20 cellular contexts compared by ENCODE assay signal in the genomic region with DNA sequence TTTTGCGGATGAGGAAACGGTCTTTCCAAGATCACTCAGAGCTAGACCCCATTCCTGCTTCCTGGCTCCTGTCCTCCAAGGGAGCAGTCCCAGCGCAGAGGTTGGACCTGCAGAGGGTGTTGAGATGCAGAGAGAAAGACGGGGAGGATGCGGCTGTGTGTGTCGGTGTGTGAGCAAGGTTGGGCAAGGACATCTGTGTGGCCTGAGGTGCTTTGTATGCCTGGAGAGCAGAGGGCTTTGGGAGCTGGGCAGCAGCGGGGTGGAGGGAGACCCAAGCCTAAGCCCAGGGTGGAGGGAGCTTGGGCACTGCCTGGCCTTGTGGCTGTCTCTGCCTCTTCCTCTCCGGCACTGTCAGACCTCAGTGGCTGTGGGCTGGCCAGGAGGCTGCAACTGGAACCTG. TPM values are rescaled to one million over a fixed set of nuclear protein-coding genes. Genes with fewer than 3 reads are reported as not detected.
DNase-seq lines count a peak whose midpoint lies in the region; ATAC-seq and TF ChIP-seq lines count a peak whose summit lies in the region.
"Had no signal": no experiment of that assay in that cellular context is flagged by ENCODE, and none has a peak within 500 bp of the region (broad histone marks: within the 10 kb centered on the region; RNA-seq: fewer than 3 reads in every experiment).

No MANE protein-coding gene starts in this region.

- DNase-seq in HCT116 (ENCODE audit: low read depth, low spot score) (no peak), brain microvascular endothelial cell (no peak), DMS 273 (lab: John Stamatoyannopoulos, UW; ENCODE audit: unreplicated experiment) (no peak)
- no peak for DNase-seq in stimulated activated effector memory CD8-positive, alpha-beta T cell treated with anti-CD3 and anti-CD28 coated beads, Interleukin-12 subunit alpha, Interleukin-12 subunit beta, amount 100 ng/mL, for 72 hours (ENCODE audit: low spot score in 2 of 2)
- DNase-seq: activated CD4-positive, alpha-beta T cell treated with anti-CD3 and anti-CD28 coated beads for 4 hours; activated effector memory CD4-positive, alpha-beta T cell treated with Interleukin-2 at 50 U/mL for 16 hours; body of pancreas; cortex of kidney; left cardiac atrium; natural killer cell; NCI-H1105 treated with DMSO at 0.1 percent for 48 hours; NCI-H2081; SIG-M5; stimulated activated CD4-positive, alpha-beta T cell treated with anti-CD3 and anti-CD28 coated beads, Interleukin-2, amount 100 ng/mL, for 24 hours had no signal

- TF ChIP-seq CTCF in HCT116 (IDR thresholded peaks at IDR 0.05 in 2 of 3, conservative IDR thresholded peaks at IDR 0.05 in 1 of 3; ENCODE audit: borderline replicate concordance in 1 of 3, insufficient read depth in 1 of 3, low read depth in 2 of 3, low read length in 2 of 3) (no peak), brain microvascular endothelial cell (IDR thresholded peaks at IDR 0.05; ENCODE audit: low read depth, low read length, missing control alignments) (no peak)

- no TSS peak for BruUV-seq in HCT116 (replicated peaks; lab: Mats Ljungman, UMichigan)

- intact Hi-C loops in HCT116 (cut with micrococcal nuclease) = no loop called here

- H3K27me3 ChIP-seq in HCT116 (ENCODE audit: insufficient read depth, low read length) = no peaks in the 10 kb centered on the region
- no peaks in the 10 kb centered on the region for H3K27me3 ChIP-seq in layer of hippocampus (ENCODE audit: control insufficient read depth, insufficient read depth, low read length)
- H3K27me3 ChIP-seq in brain microvascular endothelial cell (replicated peaks) = no peaks in the 10 kb centered on the region
- H3K27me3 ChIP-seq: body of pancreas had no signal

- H3K9me3 Mint-ChIP-seq in activated T-helper 17 cell treated with anti-CD3 and anti-CD28 coated beads, Interleukin-2, amount 50 U/mL, for 72 hours = no peaks in the 10 kb centered on the region
- no peaks in the 10 kb centered on the region for H3K9me3 Mint-ChIP-seq in stimulated activated effector memory CD8-positive, alpha-beta T cell treated with anti-CD3 and anti-CD28 coated beads, Interleukin-12 subunit alpha, Interleukin-12 subunit beta, amount 100 ng/mL, for 72 hours
- H3K9me3 Mint-ChIP-seq: natural killer cell; stimulated activated memory B cell treated with anti-CD40 and anti-IgM and Interleukin-4, amounts not matched to agents 10 μg/mL and 1 μg/mL and 100 μg/mL, for 72 hours had no signal

- H3K9me3 ChIP-seq in HCT116 (ENCODE audit: control insufficient read depth in 1 of 2, insufficient read depth in 1 of 2, low read depth in 1 of 2, low read length in 2 of 2) = no peaks in the 10 kb centered on the region
- H3K9me3 ChIP-seq: body of pancreas had no signal

- no peak overlapping the region for H3K27ac Mint-ChIP-seq in activated T-helper 17 cell treated with anti-CD3 and anti-CD28 coated beads, Interleukin-2, amount 50 U/mL, for 72 hours
- H3K27ac Mint-ChIP-seq in stimulated activated effector memory CD8-positive, alpha-beta T cell treated with anti-CD3 and anti-CD28 coated beads, Interleukin-12 subunit alpha, Interleukin-12 subunit beta, amount 100 ng/mL, for 72 hours = peak overlapping the region; percentile 13
- H3K27ac Mint-ChIP-seq: natural killer cell; progenitor cell of endocrine pancreas; stimulated activated memory B cell treated with anti-CD40 and anti-IgM and Interleukin-4, amounts not matched to agents 10 μg/mL and 1 μg/mL and 100 μg/mL, for 72 hours had no signal

- no peak overlapping the region for H3K27ac ChIP-seq in HCT116 (ENCODE audit: low read depth, low read length)
- peak overlapping the region; percentile 87 for H3K27ac ChIP-seq in layer of hippocampus (ENCODE audit: low read depth, low read length)
- no peak overlapping the region for H3K27ac ChIP-seq in brain microvascular endothelial cell

- H3K4me2 ChIP-seq in HCT116 (ENCODE audit: low read length) = 0 out of 2 replicates have a peak overlapping the region, but pooled peaks have one; percentile 53

- H4K20me1 ChIP-seq in HCT116 (ENCODE audit: insufficient read depth) = no peaks in the 10 kb centered on the region

- H3K36me3 ChIP-seq in HCT116 (ENCODE audit: control insufficient read depth in 1 of 2, insufficient read depth in 2 of 2, low read length in 2 of 2) = no peaks in the 10 kb centered on the region
- H3K36me3 ChIP-seq in brain microvascular endothelial cell (replicated peaks) = no peaks in the 10 kb centered on the region

- in situ Hi-C loops in brain microvascular endothelial cell (cut with HindIII; ENCODE audit: low pct_ligation_motif_present, low sequenced_read_pairs) = no loop called here

- no peaks in the 10 kb centered on the region for H3K9me2 ChIP-seq in HCT116 (ENCODE audit: insufficient read depth)

- CTCF ChIA-PET in HCT116 (lab: Charles Lee) = no interaction called here

- no peak overlapping the region for H2AFZ ChIP-seq in HCT116 (ENCODE audit: low read depth, low read length, poor library complexity, severe bottlenecking)

- POLR2A ChIA-PET in HCT116 (lab: Charles Lee) = interaction anchor here (1.4 kb wide), 1 partner anchor 9 kb away, joined by 3 read pairs; no protein-coding TSS in a partner anchor

- H3K4me1 Mint-ChIP-seq in activated T-helper 17 cell treated with anti-CD3 and anti-CD28 coated beads, Interleukin-2, amount 50 U/mL, for 72 hours = peaks cover 26% of the 10 kb centered on the region
- peaks cover 40% of the 10 kb centered on the region for H3K4me1 Mint-ChIP-seq in stimulated activated effector memory CD8-positive, alpha-beta T cell treated with anti-CD3 and anti-CD28 coated beads, Interleukin-12 subunit alpha, Interleukin-12 subunit beta, amount 100 ng/mL, for 72 hours

- H3K4me3 ChIP-seq in HCT116 (replicated peaks in 1 of 2; ENCODE audit: low read depth in 1 of 2, low read length in 2 of 2) (no peak overlapping the region), brain microvascular endothelial cell (ENCODE audit: low read depth, low read length) (no peak overlapping the region)
- H3K4me3 ChIP-seq: body of pancreas, skin epidermis had no signal

- peak overlapping the region; percentile 8 for H3K4me3 Mint-ChIP-seq in activated T-helper 17 cell treated with anti-CD3 and anti-CD28 coated beads, Interleukin-2, amount 50 U/mL, for 72 hours
- H3K4me3 Mint-ChIP-seq in stimulated activated effector memory CD8-positive, alpha-beta T cell treated with anti-CD3 and anti-CD28 coated beads, Interleukin-12 subunit alpha, Interleukin-12 subunit beta, amount 100 ng/mL, for 72 hours = peak overlapping the region; percentile 7
- H3K4me3 Mint-ChIP-seq: natural killer cell; stimulated activated memory B cell treated with anti-CD40 and anti-IgM and Interleukin-4, amounts not matched to agents 10 μg/mL and 1 μg/mL and 100 μg/mL, for 72 hours had no signal

- TF ChIP-seq POLR2A in HCT116 (IDR thresholded peaks at IDR 0.05; ENCODE audit: borderline replicate concordance, extremely low read depth, insufficient read depth, insufficient read length) = no peak

- H3K27me3 Mint-ChIP-seq in activated T-helper 17 cell treated with anti-CD3 and anti-CD28 coated beads, Interleukin-2, amount 50 U/mL, for 72 hours = no peaks in the 10 kb centered on the region
- H3K27me3 Mint-ChIP-seq: progenitor cell of endocrine pancreas had no signal

- RAD21 ChIA-PET in HCT116 (lab: Charles Lee; ENCODE audit: low non-redundant PET in 1 of 2, low total read pairs in 2 of 2, uncharacterized antibody in 2 of 2, unreplicated experiment in 2 of 2) = no interaction called here

- no peak overlapping the region for H3K9ac ChIP-seq in HCT116 (ENCODE audit: low read length)

- H3K4me1 ChIP-seq in HCT116 (ENCODE audit: control insufficient read depth in 1 of 2, insufficient read depth in 2 of 2, low read length in 2 of 2) = peaks cover 35 to 74% of the 10 kb centered on the region in 2 experiments

- no peak for TF ChIP-seq RAD21 in HCT116 (IDR thresholded peaks at IDR 0.05; ENCODE audit: low read depth)

- ATAC-seq in HCT116 (no peak), GM18511 (IDR thresholded peaks at IDR 0.05; ENCODE audit: unreplicated experiment) (no peak)
- no peak for ATAC-seq in activated T-helper 17 cell treated with anti-CD3 and anti-CD28 coated beads, Interleukin-2, amount 50 U/mL, for 72 hours (replicated peaks)
- ATAC-seq in stimulated activated effector memory CD8-positive, alpha-beta T cell treated with anti-CD3 and anti-CD28 coated beads, Interleukin-12 subunit alpha, Interleukin-12 subunit beta, amount 100 ng/mL, for 72 hours = no peak
- ATAC-seq: natural killer cell; stimulated activated memory B cell treated with anti-CD40 and anti-IgM and Interleukin-4, amounts not matched to agents 10 μg/mL and 1 μg/mL and 100 μg/mL, for 72 hours had no signal

- peaks cover 73% of the 10 kb centered on the region for H3K79me2 ChIP-seq in HCT116 (ENCODE audit: insufficient read depth, low read length)

- peaks cover 5% of the 10 kb centered on the region for H3K36me3 Mint-ChIP-seq in activated T-helper 17 cell treated with anti-CD3 and anti-CD28 coated beads, Interleukin-2, amount 50 U/mL, for 72 hours (ENCODE audit: low read depth)
- peaks cover 13% of the 10 kb centered on the region for H3K36me3 Mint-ChIP-seq in stimulated activated effector memory CD8-positive, alpha-beta T cell treated with anti-CD3 and anti-CD28 coated beads, Interleukin-12 subunit alpha, Interleukin-12 subunit beta, amount 100 ng/mL, for 72 hours
- H3K36me3 Mint-ChIP-seq: natural killer cell; stimulated activated memory B cell treated with anti-CD40 and anti-IgM and Interleukin-4, amounts not matched to agents 10 μg/mL and 1 μg/mL and 100 μg/mL, for 72 hours had no signal

TF ChIP-seq in HCT116, 20 proteins besides CTCF, POLR2A, EP300 and RAD21 (continues in another document):
- TF ChIP-seq, protein P1, sequence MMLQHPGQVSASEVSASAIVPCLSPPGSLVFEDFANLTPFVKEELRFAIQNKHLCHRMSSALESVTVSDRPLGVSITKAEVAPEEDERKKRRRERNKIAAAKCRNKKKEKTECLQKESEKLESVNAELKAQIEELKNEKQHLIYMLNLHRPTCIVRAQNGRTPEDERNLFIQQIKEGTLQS (IDR thresholded peaks at IDR 0.05) = no peak
- no peak for TF ChIP-seq ELF1 (IDR thresholded peaks at IDR 0.05; ENCODE audit: borderline replicate concordance, low read depth)
- TF ChIP-seq SRF (IDR thresholded peaks at IDR 0.05; ENCODE audit: low read depth) = no peak
- TF ChIP-seq CEBPB (IDR thresholded peaks at IDR 0.05; ENCODE audit: low read depth) = no peak
- TF ChIP-seq, protein P2, sequence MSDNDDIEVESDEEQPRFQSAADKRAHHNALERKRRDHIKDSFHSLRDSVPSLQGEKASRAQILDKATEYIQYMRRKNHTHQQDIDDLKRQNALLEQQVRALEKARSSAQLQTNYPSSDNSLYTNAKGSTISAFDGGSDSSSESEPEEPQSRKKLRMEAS (IDR thresholded peaks at IDR 0.05) = no peak
- no peak for TF ChIP-seq JUND (IDR thresholded peaks at IDR 0.05)

RNA-seq across cellular contexts. Expression of a gene that starts 14.1 kb away (rescaled TPM):
- total RNA-seq in HCT116 (2021; ENCODE audit: unreplicated experiment) = 40.1 TPM
- polyA plus RNA-seq in HCT116 (2012) = 75.8 and 81.2 TPM in 2 replicates
- 10 to 100 TPM in 1 of 2 donors, 1 to 10 TPM in 1; 8.3 to 19.9 TPM for total RNA-seq in activated T-helper 17 cell treated with anti-CD3 and anti-CD28 coated beads, Interleukin-2, amount 50 U/mL, for 72 hours
